ENCODE assay signal across 12 cellular contexts in genomic region chr6:110255356-110255755, GRCh38.
DNase-seq lines count a peak whose midpoint lies in the region; ATAC-seq and TF ChIP-seq lines count a peak whose summit lies in the region.
"Had no signal": no experiment of that assay in that cellular context is flagged by ENCODE, and none has a peak within 500 bp of the region (broad histone marks: within the 10 kb centered on the region; RNA-seq: fewer than 3 reads in every experiment).

No MANE protein-coding gene starts in this region.

- CTCF ChIA-PET in WTC11 (lab: Charles Lee), result interaction anchor here (1.0 kb wide), 1 partner anchor 87 kb away, joined by 4 read pairs; no protein-coding TSS in a partner anchor

- ATAC-seq in WTC11, result peak; percentile 90
- ATAC-seq in HG02798 (IDR thresholded peaks at IDR 0.05; ENCODE audit: poor library complexity, unreplicated experiment), result no peak
- no peak for ATAC-seq in GM21717 (IDR thresholded peaks at IDR 0.05; ENCODE audit: unreplicated experiment)
- no peak for ATAC-seq in omental fat pad (ENCODE audit: low FRiP score)

- H3K4me3 Mint-ChIP-seq in HFFc6 (no peak overlapping the region), WTC11 (no peak overlapping the region), glutamatergic neuron (ENCODE audit: unreplicated experiment) (no peak overlapping the region)
- H3K4me3 Mint-ChIP-seq: mesothelial cell of epicardium; T-helper 2 cell treated with Interferon-gamma antibody and Interleukin-4, amounts not matched to agents 5 μg/mL and 100 μg/mL, for 36 hours had no signal

- DNase-seq in ACHN, result peak; percentile 29
- DNase-seq in HFFc6, result peak; percentile 6
- DNase-seq in WTC11 (ENCODE audit: low spot score), result peak; percentile 63
- peak; percentile 23 for DNase-seq in glutamatergic neuron
- DNase-seq in midbrain (lab: John Stamatoyannopoulos, UW), result no peak
- no peak for DNase-seq in omental fat pad (ENCODE audit: low spot score)
- DNase-seq: cortex of kidney, DMS153 had no signal

- H3K36me3 Mint-ChIP-seq in HFFc6 (ENCODE audit: low read depth) (no peaks in the 10 kb centered on the region), WTC11 (peaks cover 13% of the 10 kb centered on the region), glutamatergic neuron (ENCODE audit: unreplicated experiment) (peaks cover 8% of the 10 kb centered on the region)

- H3K27me3 Mint-ChIP-seq in HFFc6 (ENCODE audit: insufficient read depth) (peaks cover 9% of the 10 kb centered on the region; the same call in 1 of the 2 replicates), WTC11 (ENCODE audit: low read depth) (peaks cover 1% of the 10 kb centered on the region), glutamatergic neuron (ENCODE audit: unreplicated experiment) (no peaks in the 10 kb centered on the region)

- H3K9me3 Mint-ChIP-seq in HFFc6 (no peaks in the 10 kb centered on the region), WTC11 (peaks cover 27% of the 10 kb centered on the region), glutamatergic neuron (ENCODE audit: unreplicated experiment) (peaks cover 3% of the 10 kb centered on the region)
- H3K9me3 Mint-ChIP-seq: T-helper 2 cell treated with Interferon-gamma antibody and Interleukin-4, amounts not matched to agents 5 μg/mL and 100 μg/mL, for 36 hours had no signal

- POLR2A ChIA-PET in WTC11 (lab: Charles Lee), result no interaction called here

- H3K4me1 Mint-ChIP-seq in HFFc6 (ENCODE audit: low read depth), result no peaks in the 10 kb centered on the region
- H3K4me1 Mint-ChIP-seq in WTC11, result peaks cover 4% of the 10 kb centered on the region
- H3K4me1 Mint-ChIP-seq in glutamatergic neuron (ENCODE audit: low read depth, unreplicated experiment), result peaks cover 3% of the 10 kb centered on the region
- H3K4me1 Mint-ChIP-seq: mesothelial cell of epicardium had no signal

- TF ChIP-seq CTCF in HFFc6 (IDR thresholded peaks at IDR 0.05) (no peak), WTC11 (IDR thresholded peaks at IDR 0.05) (no peak), glutamatergic neuron (IDR thresholded peaks at IDR 0.05; ENCODE audit: partially characterized antibody, unreplicated experiment) (no peak), omental fat pad (IDR thresholded peaks at IDR 0.05) (no peak)

- H3K27ac Mint-ChIP-seq in HFFc6, result no peak overlapping the region
- H3K27ac Mint-ChIP-seq in WTC11, result no peak overlapping the region
- H3K27ac Mint-ChIP-seq in glutamatergic neuron (ENCODE audit: unreplicated experiment), result no peak overlapping the region
- H3K27ac Mint-ChIP-seq: mesothelial cell of epicardium; T-helper 2 cell treated with Interferon-gamma antibody and Interleukin-4, amounts not matched to agents 5 μg/mL and 100 μg/mL, for 36 hours had no signal

- in situ Hi-C loops in ACHN (cut with HindIII; ENCODE audit: low pct_ligation_motif_present, low pct_unique_long_range_greater_than_20kb, low sequenced_read_pairs), result no loop called here

TF ChIP-seq in WTC11, 78 proteins besides CTCF, POLR2A, EP300 and RAD21 (continues in another document):
- no peak for TF ChIP-seq ZNF263 (CRISPR knock-in tag; IDR thresholded peaks at IDR 0.05; ENCODE audit: low read depth)
- TF ChIP-seq E2F5 (CRISPR knock-in tag; IDR thresholded peaks at IDR 0.05), result no peak
- TF ChIP-seq IRF1 (CRISPR knock-in tag; IDR thresholded peaks at IDR 0.05), result no peak; the same call in 1 of the 2 replicates
- TF ChIP-seq TEAD4 (CRISPR knock-in tag; IDR thresholded peaks at IDR 0.05), result peak; percentile 84
- peak; percentile 60; the same call in 1 of the 2 replicates for TF ChIP-seq ETV6 (CRISPR knock-in tag; IDR thresholded peaks at IDR 0.05)
- TF ChIP-seq JUN (CRISPR knock-in tag; IDR thresholded peaks at IDR 0.05), result peak; percentile 55; the same call in 1 of the 2 replicates
- TF ChIP-seq SMAD3 (CRISPR knock-in tag; IDR thresholded peaks at IDR 0.05; ENCODE audit: borderline replicate concordance), result peak; percentile 25; the same call in 1 of the 2 replicates
- no peak for TF ChIP-seq ZNF281 (CRISPR knock-in tag; IDR thresholded peaks at IDR 0.05)
- TF ChIP-seq ZNF219 (CRISPR knock-in tag; IDR thresholded peaks at IDR 0.05; ENCODE audit: borderline replicate concordance), result 0 out of 2 replicates have a peak, but pooled peaks have one; percentile 23
- TF ChIP-seq GRHL2 (CRISPR knock-in tag; IDR thresholded peaks at IDR 0.05; ENCODE audit: insufficient replicate concordance, severe bottlenecking), result no peak
- TF ChIP-seq CREM (CRISPR knock-in tag; IDR thresholded peaks at IDR 0.05), result 0 out of 2 replicates have a peak, but pooled peaks have one; percentile 29
- no peak for TF ChIP-seq MLX (CRISPR knock-in tag; IDR thresholded peaks at IDR 0.05)
- TF ChIP-seq HMGA2 (CRISPR knock-in tag; IDR thresholded peaks at IDR 0.05), result no peak
- TF ChIP-seq FOXP1 (CRISPR knock-in tag; IDR thresholded peaks at IDR 0.05; ENCODE audit: borderline replicate concordance), result 0 out of 2 replicates have a peak, but pooled peaks have one; percentile 22
- 0 out of 2 replicates have a peak, but pooled peaks have one; percentile 55 for TF ChIP-seq ZNF232 (CRISPR knock-in tag; IDR thresholded peaks at IDR 0.05)
- TF ChIP-seq FOXP4 (CRISPR knock-in tag; IDR thresholded peaks at IDR 0.05), result peak; percentile 72; the same call in 1 of the 2 replicates
- 0 out of 2 replicates have a peak, but pooled peaks have one; percentile 62 for TF ChIP-seq TEAD1 (CRISPR knock-in tag; IDR thresholded peaks at IDR 0.05)
- no peak for TF ChIP-seq E2F1 (CRISPR knock-in tag; IDR thresholded peaks at IDR 0.05)

Comparison
In these comparisons a context has a peak if more than half of its experiments do, and no peak if none do; other contexts are left out.
1. DNase-seq: peak in ACHN (single experiment), HFFc6 (single experiment), WTC11 (single experiment) and glutamatergic neuron (single experiment); none in midbrain (single experiment) and omental fat pad (single experiment).